Comparison of ENCODE assay signal across 1 cellular context in genomic region chr9:137099231-137099630, GRCh38.
TF ChIP-seq lines count a peak whose summit lies in the region.

No MANE protein-coding gene starts in this region.

TF ChIP-seq in K562, 482 proteins besides CTCF, POLR2A, EP300 and RAD21:
- TF ChIP-seq OTX1 (CRISPR knock-in tag; IDR thresholded peaks at IDR 0.05) (no peak), POLR2G (IDR thresholded peaks at IDR 0.05; ENCODE audit: low read depth, low read length) (peak; percentile 40), SRF (CRISPR knock-in tag; IDR thresholded peaks at IDR 0.05) (no peak), ZZZ3 (IDR thresholded peaks at IDR 0.05) (no peak), NFE2L1 (tag; IDR thresholded peaks at IDR 0.05; ENCODE audit: borderline replicate concordance, low read depth) (no peak), FUS (optimal IDR thresholded peaks at IDR 0.05; ENCODE audit: low read depth, low read length) (no peak), SMAD2 (IDR thresholded peaks at IDR 0.05; ENCODE audit: low read depth, low read length) (no peak), RBFOX2 (IDR thresholded peaks at IDR 0.05; ENCODE audit: low read depth, low read length) (0 out of 2 replicates have a peak, but pooled peaks have one; percentile 34), KHSRP (IDR thresholded peaks at IDR 0.05) (no peak)
